Comparison of ENCODE assay signal across 24 cellular contexts in the genomic region with DNA sequence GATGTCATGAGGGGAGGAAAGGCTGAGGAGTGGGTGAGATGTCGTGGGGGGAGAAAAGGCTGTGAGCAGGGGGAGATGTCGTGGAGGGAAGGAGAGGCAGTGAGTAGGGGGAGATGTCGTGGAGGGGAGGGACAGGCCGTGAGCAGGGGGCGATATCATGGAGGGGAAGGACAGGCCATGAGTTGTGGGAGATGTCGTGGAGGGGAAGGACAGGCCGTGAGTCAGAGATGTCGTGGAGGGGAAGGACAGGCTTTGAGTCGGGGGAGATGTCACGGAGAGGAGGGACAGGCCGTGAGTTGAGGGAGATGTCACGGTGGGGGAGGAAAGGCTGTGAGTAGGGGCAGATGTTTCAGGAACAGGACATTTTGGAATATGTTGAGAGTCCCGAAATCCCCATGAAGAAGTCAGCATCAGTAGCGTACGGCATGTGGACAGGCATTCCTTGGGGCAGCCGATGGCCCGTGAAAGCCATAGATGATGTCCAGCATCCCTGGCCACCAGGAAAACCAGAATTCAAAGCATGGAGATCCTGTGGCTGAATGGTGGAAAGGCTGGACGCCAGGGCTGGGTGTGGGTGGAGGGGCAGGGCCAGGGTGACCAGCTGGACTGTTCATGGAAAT. TPM values are rescaled to one million over a fixed set of nuclear protein-coding genes. Genes with fewer than 3 reads are reported as not detected.
DNase-seq lines count a peak whose midpoint lies in the region; ATAC-seq, FAIRE-seq and TF ChIP-seq lines count a peak whose summit lies in the region.
"Had no signal": no experiment of that assay in that cellular context is flagged by ENCODE, and none has a peak within 500 bp of the region (broad histone marks: within the 10 kb centered on the region; RNA-seq: fewer than 3 reads in every experiment).

No MANE protein-coding gene starts in this region.

- no peaks in the 10 kb centered on the region for H3K79me2 ChIP-seq in HepG2 (ENCODE audit: insufficient read depth, low read length)

- H3K4me3 ChIP-seq in HepG2 (replicated peaks in 1 of 3; ENCODE audit: insufficient read depth in 1 of 3, low read depth in 2 of 3, low read length in 3 of 3) (no peak overlapping the region), right lobe of liver (no peak overlapping the region), IMR-90 (ENCODE audit: insufficient read depth, low read depth, low read length) (no peak overlapping the region), foreskin fibroblast (ENCODE audit: low read depth in 1 of 2, low read length in 2 of 2) (no peak overlapping the region)
- H3K4me3 ChIP-seq: PC-9, SJSA1 had no signal

- no peak overlapping the region for H2AFZ ChIP-seq in HepG2 (ENCODE audit: low read length)
- peak overlapping the region; percentile 11 for H2AFZ ChIP-seq in IMR-90 (replicated peaks; ENCODE audit: low read length, poor library complexity)
- H2AFZ ChIP-seq: PC-9 had no signal

- TF ChIP-seq CTCF in HepG2 (CRISPR knock-in tag; IDR thresholded peaks at IDR 0.05) (no peak), right lobe of liver (IDR thresholded peaks at IDR 0.05) (no peak), IMR-90 (conservative IDR thresholded peaks at IDR 0.05; ENCODE audit: low read depth, low read length) (no peak), foreskin fibroblast (IDR thresholded peaks at IDR 0.05; ENCODE audit: low read depth, low read length) (no peak)

- no peak overlapping the region for H3K56ac ChIP-seq in IMR-90 (ENCODE audit: extremely low read depth, insufficient read depth, low read length)

- no peaks in the 10 kb centered on the region for H4K20me1 ChIP-seq in HepG2 (ENCODE audit: insufficient read depth, low read length)
- no peaks in the 10 kb centered on the region for H4K20me1 ChIP-seq in IMR-90 (ENCODE audit: insufficient read depth, low read length)

- no peaks in the 10 kb centered on the region for H3K36me3 ChIP-seq in HepG2 (replicated peaks in 1 of 2; ENCODE audit: control insufficient read depth in 1 of 2, insufficient read depth in 2 of 2, low read length in 2 of 2)
- no peaks in the 10 kb centered on the region for H3K36me3 ChIP-seq in right lobe of liver
- no peaks in the 10 kb centered on the region for H3K36me3 ChIP-seq in IMR-90 (ENCODE audit: control insufficient read depth, insufficient read depth, low read length)
- H3K36me3 ChIP-seq: SJSA1 had no signal

- TF ChIP-seq RAD21 in HepG2 (CRISPR knock-in tag; IDR thresholded peaks at IDR 0.05), result no peak
- TF ChIP-seq RAD21 in IMR-90 (IDR thresholded peaks at IDR 0.05; ENCODE audit: low read length), result no peak

- H3K9ac ChIP-seq in HepG2 (ENCODE audit: insufficient read depth, low read depth, low read length) (no peak overlapping the region), IMR-90 (ENCODE audit: low read depth, low read length) (no peak overlapping the region)

- TF ChIP-seq POLR2A in HepG2 (IDR thresholded peaks at IDR 0.05; ENCODE audit: insufficient read depth in 1 of 2, low read depth in 2 of 2, low read length in 2 of 2) (no peak), right lobe of liver (IDR thresholded peaks at IDR 0.05) (no peak), IMR-90 (IDR thresholded peaks at IDR 0.05; ENCODE audit: low read depth, low read length) (no peak)

- no peak overlapping the region for H2BK120ac ChIP-seq in IMR-90 (ENCODE audit: low read depth, low read length)

- no peak overlapping the region for H2AK5ac ChIP-seq in IMR-90 (ENCODE audit: low read depth, low read length)

- peaks cover 2 to 26% of the 10 kb centered on the region in 2 experiments; a peak in 4 of 5 replicates for H3K27me3 ChIP-seq in HepG2 (ENCODE audit: control insufficient read depth in 1 of 2, insufficient read depth in 2 of 2, low read length in 2 of 2)
- H3K27me3 ChIP-seq in right lobe of liver, result no peaks in the 10 kb centered on the region
- H3K27me3 ChIP-seq in IMR-90 (ENCODE audit: control insufficient read depth, insufficient read depth, low read length), result peaks cover 16% of the 10 kb centered on the region; the same call in 1 of the 2 replicates

- H3K18ac ChIP-seq in IMR-90 (ENCODE audit: low read depth, low read length), result no peak overlapping the region

- H3K79me1 ChIP-seq in IMR-90 (ENCODE audit: low read depth in 1 of 2, low read length in 2 of 2), result no peaks in the 10 kb centered on the region

- H3K4me1 ChIP-seq in HepG2 (ENCODE audit: insufficient read depth, low read length) (peaks cover 23% of the 10 kb centered on the region), right lobe of liver (no peaks in the 10 kb centered on the region), IMR-90 (ENCODE audit: control insufficient read depth, insufficient read depth, low read length) (no peaks in the 10 kb centered on the region)
- H3K4me1 ChIP-seq: SJSA1 had no signal

- peak; percentile 32; the same call in 2 of the 3 replicates for ATAC-seq in HepG2
- no peak for ATAC-seq in right lobe of liver
- no peak for ATAC-seq in IMR-90 (ENCODE audit: low read depth)

- in situ Hi-C loops in HepG2 (cut with HindIII; ENCODE audit: extremely low pct_ligation_motif_present, low pct_unique_long_range_greater_than_20kb), result no loop called here
- in situ Hi-C loops in IMR-90 (cut with MboI; ENCODE audit: low sequenced_read_pairs), result no loop called here

- CTCF ChIA-PET in HepG2 (lab: Yijun Ruan, JAX; ENCODE audit: low intra/inter-chr PET ratio, low total read pairs) (no interaction called here), IMR-90 (lab: Yijun Ruan, JAX) (no interaction called here)

- 41% methylated on average over 17 of the region's 18 CpGs for WGBS in HepG2 (ENCODE audit: low lambda C conversion rate)
- WGBS in right lobe of liver (ENCODE audit: insufficient coverage, low coverage, low lambda C conversion rate, missing lambda C conversion rate), result 79% methylated on average over 14 of the region's 18 CpGs
- WGBS in IMR-90 (ENCODE audit: extremely low coverage in 2 of 2, insufficient read length in 1 of 2), 2 experiments, result 70% methylated on average over 11 of the region's 18 CpGs; no CpG with 5 or more reads in 1 of the 2 experiments

- no peak overlapping the region for H2AK9ac ChIP-seq in IMR-90 (replicated peaks; ENCODE audit: low read depth, low read length, poor library complexity)

- no TSS peak for BruUV-seq in HepG2 (replicated peaks; lab: Mats Ljungman, UMichigan)
- no TSS peak for BruUV-seq in IMR-90 (replicated peaks; lab: Mats Ljungman, UMichigan)

- H3K4me2 ChIP-seq in HepG2 (ENCODE audit: low read depth, low read length), result no peak overlapping the region
- H3K4me2 ChIP-seq in IMR-90 (ENCODE audit: low read depth, low read length), result no peak overlapping the region
- H3K4me2 ChIP-seq: PC-9 had no signal

- no peak overlapping the region for H3K14ac ChIP-seq in IMR-90 (replicated peaks; ENCODE audit: low read depth, low read length)

- H4K8ac ChIP-seq in IMR-90 (ENCODE audit: low read depth in 2 of 2, low read length in 2 of 2), result no peak overlapping the region

- H2BK20ac ChIP-seq in IMR-90 (ENCODE audit: low read depth, low read length), result no peak overlapping the region

- no peak overlapping the region for H3K23ac ChIP-seq in IMR-90 (ENCODE audit: low read depth, low read length)

- intact Hi-C loops in HepG2 (cut with micrococcal nuclease; ENCODE audit: unreplicated experiment), result no loop called here
- intact Hi-C loops in right lobe of liver (cut with DNase I), result no loop called here
- intact Hi-C loops in IMR-90 (cut with micrococcal nuclease), result no loop called here

- no peak overlapping the region for H3K4ac ChIP-seq in IMR-90 (ENCODE audit: low read depth, low read length)

- POLR2A ChIA-PET in HepG2 (lab: Yijun Ruan, JAX) (no interaction called here), IMR-90 (lab: Charles Lee; ENCODE audit: unreplicated experiment) (no interaction called here)

- DNase-seq in HepG2 (ENCODE audit: low spot score), result no peak
- DNase-seq in right lobe of liver, result no peak
- no peak for DNase-seq in IMR-90
- DNase-seq in mesenteric fat pad (ENCODE audit: low spot score), result peak; percentile 85
- DNase-seq in foreskin fibroblast, result no peak
- no peak for DNase-seq in activated effector memory CD4-positive, alpha-beta T cell treated with Interleukin-2 at 50 U/mL for 16 hours
- no peak for DNase-seq in T-helper 2 cell
- DNase-seq: DMS 273 treated with DMSO at 0.1 percent for 48 hours, DND-41, NCI-H1048, NCI-H1694, NCI-H2029 treated with DMSO at 0.1 percent for 48 hours, NCI-H446 treated with DMSO at 0.1 percent for 48 hours, NCI-H82, PC-9, RPMI8226 had no signal

- H3K9me1 ChIP-seq in IMR-90 (ENCODE audit: insufficient read depth, low read length), result no peaks in the 10 kb centered on the region

- H3K9me3 ChIP-seq in HepG2 (ENCODE audit: low read length), result no peaks in the 10 kb centered on the region
- H3K9me3 ChIP-seq in right lobe of liver, result no peaks in the 10 kb centered on the region
- H3K9me3 ChIP-seq in IMR-90 (ENCODE audit: control insufficient read depth, insufficient read depth, low read length), result no peaks in the 10 kb centered on the region

- no peak overlapping the region for H2BK5ac ChIP-seq in IMR-90 (ENCODE audit: low read depth, low read length, poor library complexity, severe bottlenecking)

- no peak for FAIRE-seq in HepG2 (lab: Jason Lieb, UNC)
- FAIRE-seq: GM12892, H54, HTR-8/SVneo had no signal

- TF ChIP-seq EP300 in HepG2 (IDR thresholded peaks at IDR 0.05; ENCODE audit: low read depth in 2 of 2, low read length in 2 of 2), result no peak
- TF ChIP-seq EP300 in HepG2 (CRISPR knock-in tag; IDR thresholded peaks at IDR 0.05; ENCODE audit: borderline replicate concordance), result no peak

- no peak overlapping the region for H4K5ac ChIP-seq in IMR-90 (ENCODE audit: low read depth, low read length)

- dilution Hi-C loops in IMR-90 (cut with HindIII; ENCODE audit: low sequenced_read_pairs, unreplicated experiment), result no loop called here

- no peak overlapping the region for H2BK15ac ChIP-seq in IMR-90 (ENCODE audit: low read depth, low read length)

- no peak overlapping the region for H4K91ac ChIP-seq in IMR-90 (ENCODE audit: insufficient read depth, low read depth, low read length)

- H3K27ac ChIP-seq in HepG2 (ENCODE audit: extremely low read length, insufficient read depth, low read length), result no peak overlapping the region
- H3K27ac ChIP-seq in right lobe of liver, result no peak overlapping the region
- no peak overlapping the region for H3K27ac ChIP-seq in IMR-90 (ENCODE audit: insufficient read depth, low read length)
- H3K27ac ChIP-seq: PC-9, SJSA1 had no signal

RNA-seq across cellular contexts. Expression of a gene that starts 8.3 kb away (rescaled TPM):
- total RNA-seq in HepG2 (2016; rRNA removed; fragmentation: Illumina TruSeq; extraction: Trizol) (0.02 TPM in 1 of 2 replicates, not detected in the other), right lobe of liver (under 1 TPM; 0.12 to 0.93 (median 0.41) TPM), IMR-90 (2012; rRNA removed) (not detected in 2 replicates), mesenteric fat pad (0.32 TPM)
- total RNA-seq in HepG2 (2016; cell fraction: cytosol; rRNA removed; fragmentation: Illumina TruSeq; extraction: Trizol; ENCODE audit: low read depth), result not detected in 2 replicates
- 0.06 TPM in 1 of 2 replicates, not detected in the other for total RNA-seq in HepG2 (2016; cell fraction: insoluble cytoplasmic fraction; rRNA removed; fragmentation: Illumina TruSeq; extraction: Trizol)
- total RNA-seq in HepG2 (2016; cell fraction: membrane; rRNA removed; fragmentation: Illumina TruSeq; extraction: Trizol), result not detected in 2 replicates
- not detected in 2 replicates for total RNA-seq in HepG2 (2016; cell fraction: nucleus; rRNA removed; fragmentation: Illumina TruSeq; extraction: Trizol)
- polyA plus RNA-seq in HepG2 (2011; rRNA removed) (0.01 TPM in 1 of 2 replicates, not detected in the other), IMR-90 (2012; rRNA removed) (not detected in 2 replicates)
- 0.01 TPM in 1 of 2 replicates, not detected in the other for polyA plus RNA-seq in HepG2 (2011; cell fraction: cytosol; rRNA removed)
- 0.06 and 0.07 TPM in 2 replicates for polyA plus RNA-seq in HepG2 (2011; cell fraction: nucleus; rRNA removed)
- polyA plus RNA-seq in HepG2 (2012), result not detected in 2 replicates
- not detected in 2 replicates for polyA plus RNA-seq in HepG2 (2016; cell fraction: cytosol; fragmentation: Illumina TruSeq; extraction: Trizol; ENCODE audit: low read depth)
- not detected in 2 replicates for polyA plus RNA-seq in HepG2 (2016; cell fraction: insoluble cytoplasmic fraction; fragmentation: Illumina TruSeq; extraction: Trizol; ENCODE audit: low read depth)
- not detected in 2 replicates for polyA plus RNA-seq in HepG2 (2016; cell fraction: membrane; fragmentation: Illumina TruSeq; extraction: Trizol; ENCODE audit: low read depth)
- polyA plus RNA-seq in HepG2 (2016; cell fraction: nucleus; fragmentation: Illumina TruSeq; extraction: Trizol; ENCODE audit: insufficient read depth, low read depth), result 0.08 TPM in 1 of 2 replicates, not detected in the other
- polyA minus RNA-seq in HepG2 (2011; rRNA and poly(A)+ RNA removed; ENCODE audit: low replicate concordance), result 0.02 and 0.12 TPM in 2 replicates
- polyA minus RNA-seq in HepG2 (2011; cell fraction: cytosol; rRNA and poly(A)+ RNA removed), result 0.09 TPM in 1 of 2 replicates, not detected in the other
- not detected in 2 replicates for polyA minus RNA-seq in HepG2 (2011; cell fraction: nucleus; rRNA and poly(A)+ RNA removed)
- polyA plus RNA-seq in IMR-90 (2012; cell fraction: cytosol; rRNA removed), result not detected in 2 replicates
- 0.01 TPM in 1 of 2 replicates, not detected in the other for polyA plus RNA-seq in IMR-90 (2012; cell fraction: nucleus; rRNA removed; ENCODE audit: low replicate concordance)
- total RNA-seq: A673; CD8-positive, alpha-beta memory T cell; PC-9; Right ventricle myocardium superior had no signal
- polyA plus RNA-seq: CD14-positive monocyte; CD8-positive, alpha-beta memory T cell had no signal

RNA-seq across cellular contexts. Expression of a gene that starts 32.1 kb away (rescaled TPM):
- total RNA-seq in HepG2 (2016; rRNA removed; fragmentation: Illumina TruSeq; extraction: Trizol) (not detected in 2 replicates), right lobe of liver (not detected), IMR-90 (2012; rRNA removed) (not detected in 2 replicates), mesenteric fat pad (not detected)
- not detected in 2 replicates for total RNA-seq in HepG2 (2016; cell fraction: cytosol; rRNA removed; fragmentation: Illumina TruSeq; extraction: Trizol; ENCODE audit: low read depth)
- total RNA-seq in HepG2 (2016; cell fraction: insoluble cytoplasmic fraction; rRNA removed; fragmentation: Illumina TruSeq; extraction: Trizol), result not detected in 2 replicates
- not detected in 2 replicates for total RNA-seq in HepG2 (2016; cell fraction: membrane; rRNA removed; fragmentation: Illumina TruSeq; extraction: Trizol)
- total RNA-seq in HepG2 (2016; cell fraction: nucleus; rRNA removed; fragmentation: Illumina TruSeq; extraction: Trizol), result not detected in 2 replicates
- polyA plus RNA-seq in HepG2 (2011; rRNA removed) (not detected in 2 replicates), IMR-90 (2012; rRNA removed) (not detected in 2 replicates)
- polyA plus RNA-seq in HepG2 (2011; cell fraction: cytosol; rRNA removed), result not detected in 2 replicates
- not detected in 2 replicates for polyA plus RNA-seq in HepG2 (2011; cell fraction: nucleus; rRNA removed)
- polyA plus RNA-seq in HepG2 (2012), result not detected in 2 replicates
- polyA plus RNA-seq in HepG2 (2016; cell fraction: cytosol; fragmentation: Illumina TruSeq; extraction: Trizol; ENCODE audit: low read depth), result not detected in 2 replicates
- polyA plus RNA-seq in HepG2 (2016; cell fraction: insoluble cytoplasmic fraction; fragmentation: Illumina TruSeq; extraction: Trizol; ENCODE audit: low read depth), result not detected in 2 replicates
- polyA plus RNA-seq in HepG2 (2016; cell fraction: membrane; fragmentation: Illumina TruSeq; extraction: Trizol; ENCODE audit: low read depth), result not detected in 2 replicates
- polyA plus RNA-seq in HepG2 (2016; cell fraction: nucleus; fragmentation: Illumina TruSeq; extraction: Trizol; ENCODE audit: insufficient read depth, low read depth), result not detected in 2 replicates
- polyA minus RNA-seq in HepG2 (2011; rRNA and poly(A)+ RNA removed; ENCODE audit: low replicate concordance), result not detected in 2 replicates
- not detected in 2 replicates for polyA minus RNA-seq in HepG2 (2011; cell fraction: cytosol; rRNA and poly(A)+ RNA removed)
- polyA minus RNA-seq in HepG2 (2011; cell fraction: nucleus; rRNA and poly(A)+ RNA removed), result not detected in 2 replicates
- polyA plus RNA-seq in IMR-90 (2012; cell fraction: cytosol; rRNA removed), result not detected in 2 replicates
- not detected in 2 replicates for polyA plus RNA-seq in IMR-90 (2012; cell fraction: nucleus; rRNA removed; ENCODE audit: low replicate concordance)
- total RNA-seq: A673; CD8-positive, alpha-beta memory T cell; PC-9; Right ventricle myocardium superior; SJSA1 had no signal
- polyA plus RNA-seq: CD14-positive monocyte; CD8-positive, alpha-beta memory T cell had no signal
